1 cellular context compared by ENCODE assay signal in the genomic region with DNA sequence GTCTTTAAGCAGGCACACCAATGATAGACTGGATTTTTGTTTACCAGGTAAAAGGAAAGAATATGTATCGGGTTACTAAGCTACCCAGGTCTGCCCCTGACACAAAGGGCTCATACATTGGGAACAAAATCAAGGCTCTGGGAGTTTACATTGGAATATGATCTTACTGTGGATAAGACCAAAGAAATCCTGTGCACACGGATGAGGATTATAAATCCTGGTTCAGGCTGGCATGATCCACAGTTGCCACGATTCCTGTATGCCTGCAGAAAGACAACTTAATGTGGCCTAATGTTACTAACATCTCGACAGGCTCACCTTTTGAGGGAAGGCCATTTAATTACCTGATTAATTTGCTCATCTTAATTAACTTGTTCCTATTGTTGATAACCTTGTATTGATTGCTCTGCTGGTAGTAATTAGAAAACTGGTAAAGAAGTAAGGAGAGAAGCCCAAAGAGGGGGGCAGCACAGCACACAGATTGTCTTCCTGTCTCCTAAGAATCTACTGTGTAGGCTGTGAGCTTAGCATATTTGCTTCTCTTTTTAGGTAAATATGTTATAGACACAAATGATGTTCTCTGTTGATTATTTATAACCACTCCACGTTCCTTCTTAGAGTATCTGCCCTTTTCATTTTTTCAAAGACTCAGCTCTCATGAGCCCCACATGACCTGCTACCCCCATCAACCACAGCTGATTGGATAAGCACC.
A peak's percentile ranks its signal among the peaks of the same experiment; 100 is the strongest.
TF ChIP-seq lines count a peak whose summit lies in the region.

No MANE protein-coding gene starts in this region.

TF ChIP-seq in HepG2, 621 proteins besides CTCF, POLR2A, EP300 and RAD21 (continued from another document):
- TF ChIP-seq, protein P1, sequence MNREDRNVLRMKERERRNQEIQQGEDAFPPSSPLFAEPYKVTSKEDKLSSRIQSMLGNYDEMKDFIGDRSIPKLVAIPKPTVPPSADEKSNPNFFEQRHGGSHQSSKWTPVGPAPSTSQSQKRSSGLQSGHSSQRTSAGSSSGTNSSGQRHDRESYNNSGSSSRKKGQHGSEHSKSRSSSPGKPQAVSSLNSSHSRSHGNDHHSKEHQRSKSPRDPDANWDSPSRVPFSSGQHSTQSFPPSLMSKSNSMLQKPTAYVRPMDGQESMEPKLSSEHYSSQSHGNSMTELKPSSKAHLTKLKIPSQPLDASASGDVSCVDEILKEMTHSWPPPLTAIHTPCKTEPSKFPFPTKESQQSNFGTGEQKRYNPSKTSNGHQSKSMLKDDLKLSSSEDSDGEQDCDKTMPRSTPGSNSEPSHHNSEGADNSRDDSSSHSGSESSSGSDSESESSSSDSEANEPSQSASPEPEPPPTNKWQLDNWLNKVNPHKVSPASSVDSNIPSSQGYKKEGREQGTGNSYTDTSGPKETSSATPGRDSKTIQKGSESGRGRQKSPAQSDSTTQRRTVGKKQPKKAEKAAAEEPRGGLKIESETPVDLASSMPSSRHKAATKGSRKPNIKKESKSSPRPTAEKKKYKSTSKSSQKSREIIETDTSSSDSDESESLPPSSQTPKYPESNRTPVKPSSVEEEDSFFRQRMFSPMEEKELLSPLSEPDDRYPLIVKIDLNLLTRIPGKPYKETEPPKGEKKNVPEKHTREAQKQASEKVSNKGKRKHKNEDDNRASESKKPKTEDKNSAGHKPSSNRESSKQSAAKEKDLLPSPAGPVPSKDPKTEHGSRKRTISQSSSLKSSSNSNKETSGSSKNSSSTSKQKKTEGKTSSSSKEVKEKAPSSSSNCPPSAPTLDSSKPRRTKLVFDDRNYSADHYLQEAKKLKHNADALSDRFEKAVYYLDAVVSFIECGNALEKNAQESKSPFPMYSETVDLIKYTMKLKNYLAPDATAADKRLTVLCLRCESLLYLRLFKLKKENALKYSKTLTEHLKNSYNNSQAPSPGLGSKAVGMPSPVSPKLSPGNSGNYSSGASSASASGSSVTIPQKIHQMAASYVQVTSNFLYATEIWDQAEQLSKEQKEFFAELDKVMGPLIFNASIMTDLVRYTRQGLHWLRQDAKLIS (CRISPR knock-in tag; IDR thresholded peaks at IDR 0.05) = 0 out of 2 replicates have a peak, but pooled peaks have one; percentile 27
- TF ChIP-seq, protein P2, sequence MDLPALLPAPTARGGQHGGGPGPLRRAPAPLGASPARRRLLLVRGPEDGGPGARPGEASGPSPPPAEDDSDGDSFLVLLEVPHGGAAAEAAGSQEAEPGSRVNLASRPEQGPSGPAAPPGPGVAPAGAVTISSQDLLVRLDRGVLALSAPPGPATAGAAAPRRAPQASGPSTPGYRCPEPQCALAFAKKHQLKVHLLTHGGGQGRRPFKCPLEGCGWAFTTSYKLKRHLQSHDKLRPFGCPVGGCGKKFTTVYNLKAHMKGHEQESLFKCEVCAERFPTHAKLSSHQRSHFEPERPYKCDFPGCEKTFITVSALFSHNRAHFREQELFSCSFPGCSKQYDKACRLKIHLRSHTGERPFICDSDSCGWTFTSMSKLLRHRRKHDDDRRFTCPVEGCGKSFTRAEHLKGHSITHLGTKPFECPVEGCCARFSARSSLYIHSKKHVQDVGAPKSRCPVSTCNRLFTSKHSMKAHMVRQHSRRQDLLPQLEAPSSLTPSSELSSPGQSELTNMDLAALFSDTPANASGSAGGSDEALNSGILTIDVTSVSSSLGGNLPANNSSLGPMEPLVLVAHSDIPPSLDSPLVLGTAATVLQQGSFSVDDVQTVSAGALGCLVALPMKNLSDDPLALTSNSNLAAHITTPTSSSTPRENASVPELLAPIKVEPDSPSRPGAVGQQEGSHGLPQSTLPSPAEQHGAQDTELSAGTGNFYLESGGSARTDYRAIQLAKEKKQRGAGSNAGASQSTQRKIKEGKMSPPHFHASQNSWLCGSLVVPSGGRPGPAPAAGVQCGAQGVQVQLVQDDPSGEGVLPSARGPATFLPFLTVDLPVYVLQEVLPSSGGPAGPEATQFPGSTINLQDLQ (CRISPR knock-in tag; IDR thresholded peaks at IDR 0.05) = no peak
- TF ChIP-seq ZNF557 (CRISPR knock-in tag; IDR thresholded peaks at IDR 0.05) (no peak), CAMTA2 (CRISPR knock-in tag; IDR thresholded peaks at IDR 0.05; ENCODE audit: borderline replicate concordance) (no peak), SRSF4 (IDR thresholded peaks at IDR 0.05; ENCODE audit: low read depth, low read length, poor library complexity, severe bottlenecking) (no peak), ZNF550 (CRISPR knock-in tag; IDR thresholded peaks at IDR 0.05; ENCODE audit: borderline replicate concordance) (no peak), NR2F1 (CRISPR knock-in tag; IDR thresholded peaks at IDR 0.05) (no peak; a peak in 1 of 4 replicates), PLRG1 (conservative IDR thresholded peaks at IDR 0.05) (no peak), ZKSCAN8 (CRISPR knock-in tag; IDR thresholded peaks at IDR 0.05; ENCODE audit: borderline replicate concordance) (peak; percentile 57; the same call in 1 of the 2 replicates), ZBTB20 (CRISPR knock-in tag; IDR thresholded peaks at IDR 0.05; ENCODE audit: borderline replicate concordance, low read depth) (no peak), ZNF841 (CRISPR knock-in tag; IDR thresholded peaks at IDR 0.05; ENCODE audit: borderline replicate concordance) (no peak), CREM (IDR thresholded peaks at IDR 0.05) (peak; percentile 72; the same call in 1 of the 2 replicates), CREM (CRISPR knock-in tag; IDR thresholded peaks at IDR 0.05) (no peak), ARNT2 (CRISPR knock-in tag; IDR thresholded peaks at IDR 0.05; ENCODE audit: low read depth) (no peak), ZNF441 (CRISPR knock-in tag; IDR thresholded peaks at IDR 0.05; ENCODE audit: borderline replicate concordance) (no peak), ZNF34 (CRISPR knock-in tag; IDR thresholded peaks at IDR 0.05; ENCODE audit: borderline replicate concordance) (peak; percentile 94; the same call in 1 of the 2 replicates), ZNF792 (CRISPR knock-in tag; IDR thresholded peaks at IDR 0.05) (0 out of 2 replicates have a peak, but pooled peaks have one; percentile 29), RCOR2 (CRISPR knock-in tag; IDR thresholded peaks at IDR 0.05) (peak; percentile 76; the same call in 1 of the 2 replicates), NFYB (CRISPR knock-in tag; IDR thresholded peaks at IDR 0.05) (peak; percentile 76)
- TF ChIP-seq, protein P3, sequence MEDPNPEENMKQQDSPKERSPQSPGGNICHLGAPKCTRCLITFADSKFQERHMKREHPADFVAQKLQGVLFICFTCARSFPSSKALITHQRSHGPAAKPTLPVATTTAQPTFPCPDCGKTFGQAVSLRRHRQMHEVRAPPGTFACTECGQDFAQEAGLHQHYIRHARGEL (CRISPR knock-in tag; IDR thresholded peaks at IDR 0.05) = no peak
- TF ChIP-seq, protein P4, sequence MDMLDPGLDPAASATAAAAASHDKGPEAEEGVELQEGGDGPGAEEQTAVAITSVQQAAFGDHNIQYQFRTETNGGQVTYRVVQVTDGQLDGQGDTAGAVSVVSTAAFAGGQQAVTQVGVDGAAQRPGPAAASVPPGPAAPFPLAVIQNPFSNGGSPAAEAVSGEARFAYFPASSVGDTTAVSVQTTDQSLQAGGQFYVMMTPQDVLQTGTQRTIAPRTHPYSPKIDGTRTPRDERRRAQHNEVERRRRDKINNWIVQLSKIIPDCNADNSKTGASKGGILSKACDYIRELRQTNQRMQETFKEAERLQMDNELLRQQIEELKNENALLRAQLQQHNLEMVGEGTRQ (IDR thresholded peaks at IDR 0.05; ENCODE audit: low read depth, low read length) = no peak
- TF ChIP-seq, protein P4 (CRISPR knock-in tag; IDR thresholded peaks at IDR 0.05; ENCODE audit: borderline replicate concordance) = no peak
- TF ChIP-seq, protein P5, sequence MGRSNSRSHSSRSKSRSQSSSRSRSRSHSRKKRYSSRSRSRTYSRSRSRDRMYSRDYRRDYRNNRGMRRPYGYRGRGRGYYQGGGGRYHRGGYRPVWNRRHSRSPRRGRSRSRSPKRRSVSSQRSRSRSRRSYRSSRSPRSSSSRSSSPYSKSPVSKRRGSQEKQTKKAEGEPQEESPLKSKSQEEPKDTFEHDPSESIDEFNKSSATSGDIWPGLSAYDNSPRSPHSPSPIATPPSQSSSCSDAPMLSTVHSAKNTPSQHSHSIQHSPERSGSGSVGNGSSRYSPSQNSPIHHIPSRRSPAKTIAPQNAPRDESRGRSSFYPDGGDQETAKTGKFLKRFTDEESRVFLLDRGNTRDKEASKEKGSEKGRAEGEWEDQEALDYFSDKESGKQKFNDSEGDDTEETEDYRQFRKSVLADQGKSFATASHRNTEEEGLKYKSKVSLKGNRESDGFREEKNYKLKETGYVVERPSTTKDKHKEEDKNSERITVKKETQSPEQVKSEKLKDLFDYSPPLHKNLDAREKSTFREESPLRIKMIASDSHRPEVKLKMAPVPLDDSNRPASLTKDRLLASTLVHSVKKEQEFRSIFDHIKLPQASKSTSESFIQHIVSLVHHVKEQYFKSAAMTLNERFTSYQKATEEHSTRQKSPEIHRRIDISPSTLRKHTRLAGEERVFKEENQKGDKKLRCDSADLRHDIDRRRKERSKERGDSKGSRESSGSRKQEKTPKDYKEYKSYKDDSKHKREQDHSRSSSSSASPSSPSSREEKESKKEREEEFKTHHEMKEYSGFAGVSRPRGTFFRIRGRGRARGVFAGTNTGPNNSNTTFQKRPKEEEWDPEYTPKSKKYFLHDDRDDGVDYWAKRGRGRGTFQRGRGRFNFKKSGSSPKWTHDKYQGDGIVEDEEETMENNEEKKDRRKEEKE (IDR thresholded peaks at IDR 0.05) = no peak
- TF ChIP-seq, protein P6, sequence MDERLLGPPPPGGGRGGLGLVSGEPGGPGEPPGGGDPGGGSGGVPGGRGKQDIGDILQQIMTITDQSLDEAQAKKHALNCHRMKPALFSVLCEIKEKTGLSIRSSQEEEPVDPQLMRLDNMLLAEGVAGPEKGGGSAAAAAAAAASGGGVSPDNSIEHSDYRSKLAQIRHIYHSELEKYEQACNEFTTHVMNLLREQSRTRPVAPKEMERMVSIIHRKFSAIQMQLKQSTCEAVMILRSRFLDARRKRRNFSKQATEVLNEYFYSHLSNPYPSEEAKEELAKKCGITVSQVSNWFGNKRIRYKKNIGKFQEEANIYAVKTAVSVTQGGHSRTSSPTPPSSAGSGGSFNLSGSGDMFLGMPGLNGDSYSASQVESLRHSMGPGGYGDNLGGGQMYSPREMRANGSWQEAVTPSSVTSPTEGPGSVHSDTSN (CRISPR knock-in tag; IDR thresholded peaks at IDR 0.05) = peak; percentile 53; the same call in 1 of the 2 replicates
- TF ChIP-seq, protein P7, sequence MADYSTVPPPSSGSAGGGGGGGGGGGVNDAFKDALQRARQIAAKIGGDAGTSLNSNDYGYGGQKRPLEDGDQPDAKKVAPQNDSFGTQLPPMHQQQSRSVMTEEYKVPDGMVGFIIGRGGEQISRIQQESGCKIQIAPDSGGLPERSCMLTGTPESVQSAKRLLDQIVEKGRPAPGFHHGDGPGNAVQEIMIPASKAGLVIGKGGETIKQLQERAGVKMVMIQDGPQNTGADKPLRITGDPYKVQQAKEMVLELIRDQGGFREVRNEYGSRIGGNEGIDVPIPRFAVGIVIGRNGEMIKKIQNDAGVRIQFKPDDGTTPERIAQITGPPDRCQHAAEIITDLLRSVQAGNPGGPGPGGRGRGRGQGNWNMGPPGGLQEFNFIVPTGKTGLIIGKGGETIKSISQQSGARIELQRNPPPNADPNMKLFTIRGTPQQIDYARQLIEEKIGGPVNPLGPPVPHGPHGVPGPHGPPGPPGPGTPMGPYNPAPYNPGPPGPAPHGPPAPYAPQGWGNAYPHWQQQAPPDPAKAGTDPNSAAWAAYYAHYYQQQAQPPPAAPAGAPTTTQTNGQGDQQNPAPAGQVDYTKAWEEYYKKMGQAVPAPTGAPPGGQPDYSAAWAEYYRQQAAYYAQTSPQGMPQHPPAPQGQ (CRISPR knock-in tag; IDR thresholded peaks at IDR 0.05; ENCODE audit: borderline replicate concordance) = no peak
